Comparison of ENCODE assay signal across 13 cellular contexts in the genomic region with DNA sequence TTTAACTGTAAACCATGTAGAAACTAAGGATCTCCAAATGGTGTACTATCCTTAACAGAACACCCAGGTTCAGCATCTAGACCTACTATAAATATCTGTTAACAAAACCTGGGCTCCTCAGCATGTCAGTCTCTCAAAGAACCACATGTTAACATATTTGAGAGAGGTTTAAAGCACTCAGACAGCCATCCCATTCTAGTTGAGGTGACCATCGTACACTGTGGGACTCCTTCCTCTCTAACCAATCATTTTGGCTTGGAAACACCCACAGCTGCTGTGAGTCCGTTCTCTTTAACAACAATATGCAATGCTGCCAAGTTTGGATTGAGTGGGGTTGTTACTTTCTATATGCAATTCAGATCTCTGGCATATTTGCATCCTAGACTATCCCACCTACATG.
DNase-seq lines count a peak whose midpoint lies in the region; ATAC-seq and TF ChIP-seq lines count a peak whose summit lies in the region.
"Had no signal": no experiment of that assay in that cellular context is flagged by ENCODE, and none has a peak within 500 bp of the region (broad histone marks: within the 10 kb centered on the region; RNA-seq: fewer than 3 reads in every experiment).

No MANE protein-coding gene starts in this region.

- H3K9me3 Mint-ChIP-seq in activated naive CD4-positive, alpha-beta T cell treated with anti-CD3 and anti-CD28 coated beads for 36 hours = peaks cover 13% of the 10 kb centered on the region
- H3K9me3 Mint-ChIP-seq in stimulated activated naive CD8-positive, alpha-beta T cell treated with anti-CD3 and anti-CD28 coated beads, Interleukin-15, Interleukin-2, amounts not matched to agents 100 ng/mL and 50 ng/mL, for 24 hours = peaks cover 21% of the 10 kb centered on the region

- DNase-seq in activated naive CD4-positive, alpha-beta T cell treated with anti-CD3 and anti-CD28 coated beads for 36 hours = no peak
- DNase-seq in activated naive CD4-positive, alpha-beta T cell treated with anti-CD3 and anti-CD28 coated beads, Interleukin-2, amount 50 U/mL, for 16 hours = no peak
- DNase-seq in erythroblast (lab: John Stamatoyannopoulos, UW) (no peak), NCI-H2227 treated with DMSO at 0.1 percent for 48 hours (lab: John Stamatoyannopoulos, UW) (no peak), AG08395 (ENCODE audit: low spot score) (no peak)
- DNase-seq: anterior cingulate cortex, NCI-H1105, NCI-H748 treated with DMSO at 0.1 percent for 48 hours, ovary had no signal

- H3K4me3 Mint-ChIP-seq in activated naive CD4-positive, alpha-beta T cell treated with anti-CD3 and anti-CD28 coated beads for 36 hours = peak overlapping the region; percentile 53
- H3K4me3 Mint-ChIP-seq in stimulated activated naive CD8-positive, alpha-beta T cell treated with anti-CD3 and anti-CD28 coated beads, Interleukin-15, Interleukin-2, amounts not matched to agents 100 ng/mL and 50 ng/mL, for 24 hours = peak overlapping the region; percentile 61
- H3K4me3 Mint-ChIP-seq: GM23338 had no signal

- H3K36me3 Mint-ChIP-seq in activated naive CD4-positive, alpha-beta T cell treated with anti-CD3 and anti-CD28 coated beads for 36 hours (ENCODE audit: low read depth) = peaks cover 19% of the 10 kb centered on the region
- peaks cover 69% of the 10 kb centered on the region for H3K36me3 Mint-ChIP-seq in stimulated activated naive CD8-positive, alpha-beta T cell treated with anti-CD3 and anti-CD28 coated beads, Interleukin-15, Interleukin-2, amounts not matched to agents 100 ng/mL and 50 ng/mL, for 24 hours (ENCODE audit: low read depth)

- H3K27me3 Mint-ChIP-seq in activated naive CD4-positive, alpha-beta T cell treated with anti-CD3 and anti-CD28 coated beads for 36 hours (ENCODE audit: low read depth) = no peaks in the 10 kb centered on the region
- no peaks in the 10 kb centered on the region for H3K27me3 Mint-ChIP-seq in stimulated activated naive CD8-positive, alpha-beta T cell treated with anti-CD3 and anti-CD28 coated beads, Interleukin-15, Interleukin-2, amounts not matched to agents 100 ng/mL and 50 ng/mL, for 24 hours

- ATAC-seq in GM21528 (IDR thresholded peaks at IDR 0.05; ENCODE audit: low FRiP score, unreplicated experiment) (peak; percentile 24), HG03175 (IDR thresholded peaks at IDR 0.05; ENCODE audit: unreplicated experiment) (peak; percentile 36)
- ATAC-seq: GM23338 had no signal

- peak overlapping the region; percentile 92 for H3K27ac Mint-ChIP-seq in activated naive CD4-positive, alpha-beta T cell treated with anti-CD3 and anti-CD28 coated beads for 36 hours
- peak overlapping the region; percentile 98 for H3K27ac Mint-ChIP-seq in stimulated activated naive CD8-positive, alpha-beta T cell treated with anti-CD3 and anti-CD28 coated beads, Interleukin-15, Interleukin-2, amounts not matched to agents 100 ng/mL and 50 ng/mL, for 24 hours
- H3K27ac Mint-ChIP-seq: GM23338 had no signal

- intact Hi-C loops in activated naive CD4-positive, alpha-beta T cell treated with anti-CD3 and anti-CD28 coated beads for 36 hours (cut with micrococcal nuclease) = no loop called here

- peaks cover 78% of the 10 kb centered on the region for H3K4me1 Mint-ChIP-seq in activated naive CD4-positive, alpha-beta T cell treated with anti-CD3 and anti-CD28 coated beads for 36 hours (ENCODE audit: low read depth)
- peaks cover 82% of the 10 kb centered on the region for H3K4me1 Mint-ChIP-seq in stimulated activated naive CD8-positive, alpha-beta T cell treated with anti-CD3 and anti-CD28 coated beads, Interleukin-15, Interleukin-2, amounts not matched to agents 100 ng/mL and 50 ng/mL, for 24 hours (ENCODE audit: low read depth)
- H3K4me1 Mint-ChIP-seq: GM23338 had no signal

- TF ChIP-seq POLR2A in erythroblast (IDR thresholded peaks at IDR 0.05; ENCODE audit: low read length) = no peak

- CTCF ChIA-PET in activated naive CD4-positive, alpha-beta T cell treated with anti-CD3 and anti-CD28 coated beads for 36 hours (lab: Charles Lee) = interaction anchor here (1.1 to 3.2 kb wide), 4 partner anchors 9 to 44 kb away, joined by 3 to 12 read pairs (median 4); no protein-coding TSS in a partner anchor
